In the genomic region with DNA sequence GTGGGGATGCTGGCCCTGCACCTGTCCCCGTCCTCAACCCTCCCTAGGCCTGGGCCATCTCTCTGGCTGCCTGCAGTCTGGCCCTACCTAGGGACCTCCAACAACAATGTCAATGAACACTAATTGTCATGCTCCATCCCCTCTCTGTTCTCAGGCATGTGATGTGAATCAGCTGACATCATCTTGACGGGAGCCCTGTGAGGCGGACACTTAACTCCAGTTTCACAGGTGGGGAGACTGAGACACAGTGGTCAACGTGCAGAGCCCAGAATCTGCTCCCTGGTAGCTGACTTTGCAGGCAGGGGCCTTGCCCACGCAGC, we compare ENCODE assay signal across 8 cellular contexts. TPM values are rescaled to one million over a fixed set of nuclear protein-coding genes. Genes with fewer than 3 reads are reported as not detected.
DNase-seq lines count a peak whose midpoint lies in the region; ATAC-seq and TF ChIP-seq lines count a peak whose summit lies in the region.

No MANE protein-coding gene starts in this region.

- intact Hi-C loops in thyroid gland (cut with DNase I) = loop anchor here (10.0 kb wide), 1 partner anchor 527 kb away; the partner anchor contains the start of gene PTK6

- peak overlapping the region; percentile 84 to 95 for H3K4me3 Mint-ChIP-seq in activated T-cell treated with anti-CD3 and anti-CD28 coated beads, Interleukin-2, amount 50 U/mL, for 72 hours
- peak overlapping the region; percentile 91 to 98 (median 97) for H3K4me3 Mint-ChIP-seq in brain

- no peaks in the 10 kb centered on the region for H3K36me3 Mint-ChIP-seq in activated T-cell treated with anti-CD3 and anti-CD28 coated beads, Interleukin-2, amount 50 U/mL, for 72 hours (ENCODE audit: insufficient read depth in 2 of 2)
- H3K36me3 Mint-ChIP-seq in brain = peaks cover 3% of the 10 kb centered on the region

- no peaks in the 10 kb centered on the region for H3K27me3 Mint-ChIP-seq in activated T-cell treated with anti-CD3 and anti-CD28 coated beads, Interleukin-2, amount 50 U/mL, for 72 hours (ENCODE audit: low read depth)
- peaks cover 4% of the 10 kb centered on the region for H3K27me3 Mint-ChIP-seq in brain

- WGBS in lung, 2 donors = 65 to 66% methylated on average over 5 of the region's 5 CpGs
- 38 to 58% methylated on average over 4 of the region's 5 CpGs for WGBS in thyroid gland, 2 donors

- TF ChIP-seq CTCF in brain (conservative IDR thresholded peaks at IDR 0.05) (no peak), lung (IDR thresholded peaks at IDR 0.05; ENCODE audit: control extremely low read depth, extremely low read depth) (no peak), thyroid gland (IDR thresholded peaks at IDR 0.05) (no peak)

- H3K36me3 ChIP-seq in lung (ENCODE audit: control insufficient read depth in 2 of 2, insufficient read depth in 2 of 2, low read length in 2 of 2) = no peaks in the 10 kb centered on the region
- H3K36me3 ChIP-seq in thyroid gland = no peaks in the 10 kb centered on the region

- no peaks in the 10 kb centered on the region for H3K9me3 Mint-ChIP-seq in activated T-cell treated with anti-CD3 and anti-CD28 coated beads, Interleukin-2, amount 50 U/mL, for 72 hours
- no peaks in the 10 kb centered on the region for H3K9me3 Mint-ChIP-seq in brain

- no peak overlapping the region for H3K4me3 ChIP-seq in lung
- H3K4me3 ChIP-seq in thyroid gland (replicated peaks in 1 of 3) = peak overlapping the region in 1 of 3 donors; percentile 77

- no peak for ATAC-seq in activated T-cell treated with anti-CD3 and anti-CD28 coated beads, Interleukin-2, amount 50 U/mL, for 72 hours (replicated peaks in 1 of 2)
- ATAC-seq in lung (ENCODE audit: insufficient read depth, low FRiP score) = no peak
- ATAC-seq in HG02973 (IDR thresholded peaks at IDR 0.05; ENCODE audit: unreplicated experiment) = no peak
- ATAC-seq in GM21723 (IDR thresholded peaks at IDR 0.05; ENCODE audit: unreplicated experiment) = no peak
- ATAC-seq in GM18502 (IDR thresholded peaks at IDR 0.05; ENCODE audit: poor library complexity, unreplicated experiment) = no peak

- H3K27me3 ChIP-seq in lung (ENCODE audit: control insufficient read depth, insufficient read depth) (no peaks in the 10 kb centered on the region), thyroid gland (no peaks in the 10 kb centered on the region)

- no peak for TF ChIP-seq POLR2A in thyroid gland (IDR thresholded peaks at IDR 0.05)

- H3K27ac ChIP-seq in lung (ENCODE audit: low read depth in 1 of 2, low read length in 1 of 2) (peak overlapping the region; percentile 68 to 94), thyroid gland (peak overlapping the region in 2 of 3 donors; percentile 78 to 87)

- DNase-seq in activated T-cell treated with anti-CD3 and anti-CD28 coated beads, Interleukin-2, amount 50 U/mL, for 72 hours = no peak
- no peak for DNase-seq in activated T-cell treated with anti-CD3 and anti-CD28 coated beads, Interleukin-2, amount 50 U/mL, for 48 hours
- DNase-seq in lung (ENCODE audit: low spot score) (no peak), thyroid gland (no peak)

- H3K9me3 ChIP-seq in lung (ENCODE audit: control insufficient read depth in 2 of 2, insufficient read depth in 1 of 2, low read length in 1 of 2) (no peaks in the 10 kb centered on the region), thyroid gland (no peaks in the 10 kb centered on the region)

- H3K4me1 ChIP-seq in lung (ENCODE audit: control insufficient read depth in 2 of 2, insufficient read depth in 2 of 2, low read length in 2 of 2) (peaks cover 8 to 13% of the 10 kb centered on the region in 2 donors), thyroid gland (peaks cover 16 to 24% of the 10 kb centered on the region in 2 donors)

- H3K4me1 Mint-ChIP-seq in activated T-cell treated with anti-CD3 and anti-CD28 coated beads, Interleukin-2, amount 50 U/mL, for 72 hours (ENCODE audit: low read depth) = peaks cover 66% of the 10 kb centered on the region
- peaks cover 36% of the 10 kb centered on the region for H3K4me1 Mint-ChIP-seq in brain

- no peak overlapping the region for H3K27ac Mint-ChIP-seq in activated T-cell treated with anti-CD3 and anti-CD28 coated beads, Interleukin-2, amount 50 U/mL, for 72 hours
- H3K27ac Mint-ChIP-seq in brain = peak overlapping the region in 3 of 5 experiments; percentile 61 to 74 (median 72)

RNA-seq across cellular contexts. Expression of gene TCEA2, which starts 0.8 kb away (rescaled TPM):
- 10 to 100 TPM; 55.5 to 61.6 TPM for total RNA-seq in activated T-cell treated with anti-CD3 and anti-CD28 coated beads, Interleukin-2, amount 50 U/mL, for 72 hours
- polyA plus RNA-seq in brain (ENCODE audit: insufficient read depth, low read depth, low replicate concordance) = 238 TPM
- total RNA-seq in lung = 10 to 100 TPM; 28.5 to 32.8 TPM
- 10 to 100 TPM; 18.3 to 32.9 TPM for polyA plus RNA-seq in lung
- 10 to 100 TPM; 20.9 to 43.1 (median 24.4) TPM for total RNA-seq in thyroid gland

RNA-seq across cellular contexts. Expression of gene SOX18, which starts 12.8 kb away (rescaled TPM):
- total RNA-seq in activated T-cell treated with anti-CD3 and anti-CD28 coated beads, Interleukin-2, amount 50 U/mL, for 72 hours = under 1 TPM; 0.46 to 0.72 TPM
- 7.2 TPM for polyA plus RNA-seq in brain (ENCODE audit: insufficient read depth, low read depth, low replicate concordance)
- total RNA-seq in lung = 10 to 100 TPM; 12.1 to 52.2 TPM
- 10 to 100 TPM; 26.9 to 31.7 TPM for polyA plus RNA-seq in lung
- 10 to 100 TPM in 2 of 4 donors, 1 to 10 TPM in 2; 7.5 to 16.9 (median 10.6) TPM for total RNA-seq in thyroid gland

RNA-seq across cellular contexts. Expression of gene RGS19, which starts 17.1 kb away (rescaled TPM):
- 10 to 100 TPM; 38.1 to 40.0 TPM for total RNA-seq in activated T-cell treated with anti-CD3 and anti-CD28 coated beads, Interleukin-2, amount 50 U/mL, for 72 hours
- polyA plus RNA-seq in brain (ENCODE audit: insufficient read depth, low read depth, low replicate concordance) (14.7 TPM), lung (10 to 100 TPM; 19.5 to 99.0 TPM)
- total RNA-seq in lung (10 to 100 TPM; 15.1 to 50.7 TPM), thyroid gland (10 to 100 TPM; 10.5 to 17.2 (median 13.4) TPM)

RNA-seq across cellular contexts. Expression of gene OPRL1, which starts 17.6 kb away (rescaled TPM):
- total RNA-seq in activated T-cell treated with anti-CD3 and anti-CD28 coated beads, Interleukin-2, amount 50 U/mL, for 72 hours = 1 to 10 TPM; 1.3 to 1.7 TPM
- polyA plus RNA-seq in brain (ENCODE audit: insufficient read depth, low read depth, low replicate concordance) = 10.8 TPM
- total RNA-seq in lung = 1 to 10 TPM; 1.6 to 2.5 TPM
- polyA plus RNA-seq in lung = 1 to 10 TPM in 1 of 2 donors, under 1 TPM in 1; 0.45 to 3.1 TPM
- under 1 TPM; 0.54 to 0.94 (median 0.68) TPM for total RNA-seq in thyroid gland

RNA-seq across cellular contexts. Expression of gene LKAAEAR1, which starts 22.0 kb away (rescaled TPM):
- under 1 TPM in 1 of 2 donors, not detected in 1; 0.29 TPM for total RNA-seq in activated T-cell treated with anti-CD3 and anti-CD28 coated beads, Interleukin-2, amount 50 U/mL, for 72 hours
- 0.97 TPM for polyA plus RNA-seq in brain (ENCODE audit: insufficient read depth, low read depth, low replicate concordance)
- under 1 TPM; 0.51 to 0.64 TPM for total RNA-seq in lung
- 1 to 10 TPM in 1 of 2 donors, under 1 TPM in 1; 0.65 to 2.3 TPM for polyA plus RNA-seq in lung
- total RNA-seq in thyroid gland = 1 to 10 TPM in 2 of 4 donors, not detected in 2; 1.3 to 1.7 TPM

Comparison
In these comparisons a context has a peak if more than half of its experiments do, and no peak if none do; other contexts are left out.
1. RNA of gene SOX18, which starts 12.8 kb away (total RNA-seq): 12.1 to 52.2 TPM in lung and 7.5 to 16.9 TPM in thyroid gland; 0.46 to 0.72 TPM in activated T-cell treated with anti-CD3 and anti-CD28 coated beads, Interleukin-2, amount 50 U/mL, for 72 hours; every median in the first group is over 4 times any median in the second.